17 cellular contexts compared by ENCODE assay signal in genomic region chr7:131897790-131898165, GRCh38.
A peak's percentile ranks its signal among the peaks of the same experiment; 100 is the strongest.
DNase-seq lines count a peak whose midpoint lies in the region; ATAC-seq and TF ChIP-seq lines count a peak whose summit lies in the region.
"Had no signal": no experiment of that assay in that cellular context is flagged by ENCODE, and none has a peak within 500 bp of the region (broad histone marks: within the 10 kb centered on the region; RNA-seq: fewer than 3 reads in every experiment).

No MANE protein-coding gene starts in this region.

- DNase-seq in A673 (ENCODE audit: low spot score): no peak
- DNase-seq in RWPE1 (ENCODE audit: low spot score): no peak
- no peak for DNase-seq in chondrocyte (ENCODE audit: low spot score)
- DNase-seq in right lobe of liver: no peak
- DNase-seq: CD8-positive, alpha-beta T cell; DMS53; NCI-H1417 treated with DMSO at 0.1 percent for 48 hours; NCI-H1930; NCI-H2171 treated with DMSO at 0.1 percent for 48 hours; OCI-M1; SHP77 had no signal

- CTCF ChIA-PET in A673 (lab: Charles Lee) (no interaction called here), RWPE1 (lab: Yijun Ruan, JAX) (no interaction called here)

- no peaks in the 10 kb centered on the region for H3K36me3 Mint-ChIP-seq in chondrocyte (ENCODE audit: low read depth)
- no peaks in the 10 kb centered on the region for H3K36me3 Mint-ChIP-seq in nephron (ENCODE audit: low read depth)
- no peaks in the 10 kb centered on the region for H3K36me3 Mint-ChIP-seq in activated T-helper 17 cell treated with anti-CD3 and anti-CD28 coated beads, Interleukin-2, amount 50 U/mL, for 72 hours (ENCODE audit: low read depth)
- H3K36me3 Mint-ChIP-seq: CD8-positive, alpha-beta T cell had no signal

- ATAC-seq in right lobe of liver (no peak), HG03439 (IDR thresholded peaks at IDR 0.05; ENCODE audit: unreplicated experiment) (no peak)
- ATAC-seq in activated T-helper 17 cell treated with anti-CD3 and anti-CD28 coated beads, Interleukin-2, amount 50 U/mL, for 72 hours (replicated peaks): no peak
- ATAC-seq: CD8-positive, alpha-beta T cell had no signal

- H3K9me3 ChIP-seq in A673 (ENCODE audit: low read depth, low read length, poor library complexity, severe bottlenecking): peaks cover under 1% of the 10 kb centered on the region
- no peaks in the 10 kb centered on the region for H3K9me3 ChIP-seq in right lobe of liver
- H3K9me3 ChIP-seq: BLaER1 had no signal

- H3K4me3 ChIP-seq in A673 (ENCODE audit: low read depth, low read length, poor library complexity, severe bottlenecking) (no peak overlapping the region), right lobe of liver (no peak overlapping the region)
- H3K4me3 ChIP-seq: BLaER1, GM23338 had no signal

- no peaks in the 10 kb centered on the region for H3K27me3 ChIP-seq in A673 (replicated peaks; ENCODE audit: insufficient read depth, low read depth, low read length, poor library complexity)
- H3K27me3 ChIP-seq in right lobe of liver: no peaks in the 10 kb centered on the region
- H3K27me3 ChIP-seq: BLaER1 had no signal

- 65% methylated on average over 2 of the region's 2 CpGs for whole genome bisulfite sequencing in right lobe of liver (ENCODE audit: insufficient coverage, low coverage, low lambda C conversion rate, missing lambda C conversion rate)

- H3K27ac Mint-ChIP-seq in chondrocyte (ENCODE audit: unreplicated experiment): peak overlapping the region; percentile 9
- H3K27ac Mint-ChIP-seq in nephron: peak overlapping the region in 2 of 3 experiments; percentile 29 to 73
- no peak overlapping the region for H3K27ac Mint-ChIP-seq in activated T-helper 17 cell treated with anti-CD3 and anti-CD28 coated beads, Interleukin-2, amount 50 U/mL, for 72 hours
- H3K27ac Mint-ChIP-seq: CD8-positive, alpha-beta T cell; GM23338 had no signal

- H3K4me1 ChIP-seq in A673 (ENCODE audit: insufficient read depth, low read length, poor library complexity, severe bottlenecking): peaks cover 31% of the 10 kb centered on the region
- H3K4me1 ChIP-seq in right lobe of liver: no peaks in the 10 kb centered on the region

- H3K9me3 Mint-ChIP-seq in chondrocyte (ENCODE audit: low read depth) (peaks cover 6% of the 10 kb centered on the region), nephron (peaks cover 10% of the 10 kb centered on the region)
- H3K9me3 Mint-ChIP-seq in activated T-helper 17 cell treated with anti-CD3 and anti-CD28 coated beads, Interleukin-2, amount 50 U/mL, for 72 hours: peaks cover 3% of the 10 kb centered on the region
- H3K9me3 Mint-ChIP-seq: CD8-positive, alpha-beta T cell; GM23338 had no signal

- H3K27me3 Mint-ChIP-seq in chondrocyte (ENCODE audit: low read depth) (no peaks in the 10 kb centered on the region), nephron (ENCODE audit: low read depth) (peaks cover 34% of the 10 kb centered on the region)
- peaks cover 12% of the 10 kb centered on the region for H3K27me3 Mint-ChIP-seq in activated T-helper 17 cell treated with anti-CD3 and anti-CD28 coated beads, Interleukin-2, amount 50 U/mL, for 72 hours

- intact Hi-C loops in A673 (cut with micrococcal nuclease; ENCODE audit: unreplicated experiment): no loop called here
- intact Hi-C loops in right lobe of liver (cut with DNase I): no loop called here

- H3K4me1 Mint-ChIP-seq in chondrocyte (ENCODE audit: low read depth) (peaks cover 54% of the 10 kb centered on the region), nephron (peaks cover 26% of the 10 kb centered on the region)
- H3K4me1 Mint-ChIP-seq in activated T-helper 17 cell treated with anti-CD3 and anti-CD28 coated beads, Interleukin-2, amount 50 U/mL, for 72 hours: no peaks in the 10 kb centered on the region

- no peak for TF ChIP-seq POLR2A in right lobe of liver (IDR thresholded peaks at IDR 0.05)

- TF ChIP-seq CTCF in A673 (conservative IDR thresholded peaks at IDR 0.05; ENCODE audit: low read depth, low read length) (no peak), RWPE1 (conservative IDR thresholded peaks at IDR 0.05; ENCODE audit: low read depth) (no peak), chondrocyte (IDR thresholded peaks at IDR 0.05) (no peak), nephron (IDR thresholded peaks at IDR 0.05; ENCODE audit: unreplicated experiment in 3 of 3) (no peak), right lobe of liver (IDR thresholded peaks at IDR 0.05) (no peak)

- H3K36me3 ChIP-seq in A673 (ENCODE audit: insufficient read depth, low read length, poor library complexity, severe bottlenecking) (no peaks in the 10 kb centered on the region), right lobe of liver (no peaks in the 10 kb centered on the region)
- H3K36me3 ChIP-seq: BLaER1 had no signal

- POLR2A ChIA-PET in A673 (lab: Charles Lee; ENCODE audit: low non-redundant PET): no interaction called here
- POLR2A ChIA-PET in RWPE1 (lab: Yijun Ruan, JAX; ENCODE audit: low non-redundant PET): no interaction called here

- H3K27ac ChIP-seq in A673 (ENCODE audit: low read depth, low read length, poor library complexity, severe bottlenecking) (no peak overlapping the region), RWPE1 (peak overlapping the region; percentile 84; the same call in 1 of the 2 replicates), right lobe of liver (no peak overlapping the region)
- H3K27ac ChIP-seq: BLaER1, KMS-11 had no signal

- TSS peak; percentile 68 for BruUV-seq in A673 (replicated peaks; lab: Mats Ljungman, UMichigan)

- H3K4me3 Mint-ChIP-seq in chondrocyte (ENCODE audit: unreplicated experiment) (no peak overlapping the region), nephron (no peak overlapping the region)
- no peak overlapping the region for H3K4me3 Mint-ChIP-seq in activated T-helper 17 cell treated with anti-CD3 and anti-CD28 coated beads, Interleukin-2, amount 50 U/mL, for 72 hours
- H3K4me3 Mint-ChIP-seq: CD8-positive, alpha-beta T cell; GM23338 had no signal
